ENCODE assay signal across 1 cellular context in genomic region chr2:240560480-240561324, GRCh38.
TF ChIP-seq lines count a peak whose summit lies in the region.

No MANE protein-coding gene starts in this region.

TF ChIP-seq in SK-N-SH, 30 proteins besides CTCF, POLR2A, EP300 and RAD21 (continued from another document):
- no peak for TF ChIP-seq REST (IDR thresholded peaks at IDR 0.05; ENCODE audit: low read depth, low read length)
- peak; percentile 32; the same call in 1 of the 2 replicates for TF ChIP-seq SIN3A (IDR thresholded peaks at IDR 0.05; ENCODE audit: borderline replicate concordance, low read depth, low read length)
- 0 out of 2 replicates have a peak, but pooled peaks have one; percentile 26 for TF ChIP-seq RFX5 (IDR thresholded peaks at IDR 0.05; ENCODE audit: low read length)
- no peak for TF ChIP-seq TEAD4 (IDR thresholded peaks at IDR 0.05; ENCODE audit: borderline replicate concordance, insufficient read depth)
- peak; percentile 69 for TF ChIP-seq GABPA (IDR thresholded peaks at IDR 0.05; ENCODE audit: low read depth)
- no peak for TF ChIP-seq ZBTB33 (IDR thresholded peaks at IDR 0.05; ENCODE audit: borderline replicate concordance, low read depth)
- TF ChIP-seq FOXM1 (IDR thresholded peaks at IDR 0.05; ENCODE audit: low read depth) = no peak
- TF ChIP-seq NRF1 (IDR thresholded peaks at IDR 0.05; ENCODE audit: low read depth, low read length) = peak; percentile 57
- no peak for TF ChIP-seq CHD2 (IDR thresholded peaks at IDR 0.05; ENCODE audit: low read length, partially characterized antibody)
- no peak for TF ChIP-seq JUND (IDR thresholded peaks at IDR 0.05)
- TF ChIP-seq PBX3 (IDR thresholded peaks at IDR 0.05) = peak; percentile 5
- TF ChIP-seq POLR2AphosphoS5 (IDR thresholded peaks at IDR 0.05; ENCODE audit: low read depth, low read length) = peak; percentile 88
- TF ChIP-seq RXRA (IDR thresholded peaks at IDR 0.05; ENCODE audit: borderline replicate concordance, low read depth) = no peak
- no peak for TF ChIP-seq TCF12 (IDR thresholded peaks at IDR 0.05)
- TF ChIP-seq FOXJ3 (CRISPR knock-in tag; IDR thresholded peaks at IDR 0.05) = no peak
- TF ChIP-seq GATA2 (CRISPR knock-in tag; IDR thresholded peaks at IDR 0.05) = no peak
- no peak for TF ChIP-seq SMC3 (IDR thresholded peaks at IDR 0.05; ENCODE audit: low read depth, low read length)
- TF ChIP-seq MEF2A (IDR thresholded peaks at IDR 0.05; ENCODE audit: borderline replicate concordance, low read depth) = no peak
TF ChIP-seq in SK-N-SH: peak in this region for 10.
